In genomic region chr1:192821296-192821695, GRCh38 we compare ENCODE assay signal across 23 cellular contexts.
"Had no signal": no experiment of that assay in that cellular context is flagged by ENCODE, and none has a peak within 500 bp of the region (broad histone marks: within the 10 kb centered on the region; RNA-seq: fewer than 3 reads in every experiment).

No MANE protein-coding gene starts in this region.

- H3K27me3 ChIP-seq: colonic mucosa, esophagus muscularis mucosa, esophagus squamous epithelium, foreskin keratinocyte, gastrocnemius medialis, gastroesophageal sphincter, heart left ventricle, heart right ventricle had no signal

- H3K27ac ChIP-seq: colonic mucosa, coronary artery, dorsolateral prefrontal cortex, epithelial cell of prostate, esophagus muscularis mucosa, esophagus squamous epithelium, foreskin keratinocyte, gastrocnemius medialis, gastroesophageal sphincter, heart left ventricle, heart right ventricle had no signal

- DNase-seq: colonic mucosa; cortex of kidney; dermis blood vessel endothelial cell; dorsolateral prefrontal cortex; effector CD4-positive, alpha-beta T cell; effector CD8-positive, alpha-beta T cell; effector memory CD4-positive, alpha-beta T cell; effector memory CD8-positive, alpha-beta T cell; endodermal cell; erythroblast; esophagus squamous epithelium; foreskin fibroblast; foreskin keratinocyte; foreskin melanocyte; gastrocnemius medialis; glutamatergic neuron; head of caudate nucleus; heart left ventricle; heart right ventricle had no signal

- H3K36me3 ChIP-seq: colonic mucosa, esophagus muscularis mucosa, esophagus squamous epithelium, gastrocnemius medialis, gastroesophageal sphincter, heart left ventricle, heart right ventricle had no signal

- H3K9me3 ChIP-seq: colonic mucosa, esophagus muscularis mucosa, esophagus squamous epithelium, gastrocnemius medialis, gastroesophageal sphincter, heart left ventricle, heart right ventricle had no signal

- H3K4me3 ChIP-seq: colonic mucosa, coronary artery, dorsolateral prefrontal cortex, esophagus muscularis mucosa, esophagus squamous epithelium, gastrocnemius medialis, gastroesophageal sphincter, heart left ventricle, heart right ventricle had no signal

- H3K4me1 ChIP-seq: colonic mucosa, esophagus squamous epithelium, foreskin keratinocyte, gastrocnemius medialis, heart left ventricle, heart right ventricle had no signal
